11 cellular contexts compared by ENCODE assay signal in the genomic region with DNA sequence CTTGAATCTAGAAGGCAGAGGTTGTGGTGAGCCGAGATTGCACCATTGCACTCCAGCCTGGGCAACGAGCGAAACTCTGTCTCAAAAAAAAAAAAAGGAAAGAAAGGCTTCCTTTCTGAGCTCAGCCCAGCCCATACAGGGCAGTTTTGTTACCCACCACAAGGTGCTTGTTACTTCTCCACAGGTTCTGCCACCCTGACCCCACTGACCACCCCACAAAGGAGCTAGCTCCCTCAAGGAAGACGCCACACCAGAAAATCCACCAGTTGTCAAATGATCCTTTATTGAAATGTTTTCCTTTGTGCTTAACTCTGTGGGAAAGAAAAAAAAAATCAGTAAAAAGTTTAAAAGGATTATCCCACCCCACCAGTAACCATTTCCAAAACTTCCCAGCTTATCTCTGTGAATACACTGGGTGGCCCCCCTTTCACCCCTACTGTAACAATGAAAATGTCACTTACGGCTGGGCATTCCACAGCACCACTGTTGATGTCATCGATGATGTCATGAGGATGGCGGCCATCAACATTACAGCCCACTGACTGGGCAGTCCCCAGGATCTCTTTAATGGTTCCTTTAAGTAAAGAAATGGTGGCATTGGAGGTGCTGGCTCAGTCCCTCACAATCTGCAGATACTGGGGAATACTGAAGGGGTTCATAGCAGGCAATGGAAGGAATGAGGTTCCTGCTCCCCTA. TPM values are rescaled to one million over a fixed set of nuclear protein-coding genes. Genes with fewer than 3 reads are reported as not detected.
DNase-seq lines count a peak whose midpoint lies in the region; ATAC-seq and TF ChIP-seq lines count a peak whose summit lies in the region.
"Had no signal": no experiment of that assay in that cellular context is flagged by ENCODE, and none has a peak within 500 bp of the region (broad histone marks: within the 10 kb centered on the region; RNA-seq: fewer than 3 reads in every experiment).

No MANE protein-coding gene starts in this region.

- H3K4me2 ChIP-seq in OCI-LY7 (ENCODE audit: low read length) = peak overlapping the region; percentile 99

- H3K79me2 ChIP-seq in OCI-LY7 (ENCODE audit: insufficient read depth, low read depth, low read length) = peaks cover 42% of the 10 kb centered on the region

- peaks cover 36% of the 10 kb centered on the region for H4K20me1 ChIP-seq in OCI-LY7 (ENCODE audit: insufficient read depth, low read length)

- peaks cover 18% of the 10 kb centered on the region for H3K9me3 Mint-ChIP-seq in activated naive CD4-positive, alpha-beta T cell treated with anti-CD3 and anti-CD28 coated beads for 36 hours
- no peaks in the 10 kb centered on the region for H3K9me3 Mint-ChIP-seq in central memory CD8-positive, alpha-beta T cell
- H3K9me3 Mint-ChIP-seq: CD8-positive, alpha-beta T cell had no signal

- no peak for DNase-seq in activated naive CD4-positive, alpha-beta T cell treated with anti-CD3 and anti-CD28 coated beads for 36 hours
- DNase-seq in activated naive CD4-positive, alpha-beta T cell (lab: John Stamatoyannopoulos, UW) = no peak
- DNase-seq in OCI-LY7 (ENCODE audit: low spot score) = no peak
- no peak for DNase-seq in central memory CD8-positive, alpha-beta T cell (ENCODE audit: low spot score in 2 of 2)
- peak; percentile 44 for DNase-seq in stimulated activated CD8-positive, alpha-beta memory T cell treated with anti-CD3 and anti-CD28 coated beads, Interleukin-4, amount 100 ng/mL, for 48 hours
- DNase-seq in T-helper 1 cell = no peak
- DNase-seq in NCI-H524 (lab: John Stamatoyannopoulos, UW) = no peak
- DNase-seq: CD8-positive, alpha-beta T cell; Right ventricle myocardium superior had no signal

- BruUV-seq in OCI-LY7 (replicated peaks; lab: Mats Ljungman, UMichigan) = no TSS peak

- H3K4me3 Mint-ChIP-seq in activated naive CD4-positive, alpha-beta T cell treated with anti-CD3 and anti-CD28 coated beads for 36 hours = peak overlapping the region; percentile 89
- no peak overlapping the region for H3K4me3 Mint-ChIP-seq in central memory CD8-positive, alpha-beta T cell
- H3K4me3 Mint-ChIP-seq: CD8-positive, alpha-beta T cell had no signal

- H3K36me3 ChIP-seq in OCI-LY7 (ENCODE audit: insufficient read depth, low read length) = peaks cover 79% of the 10 kb centered on the region

- H3K27me3 Mint-ChIP-seq in activated naive CD4-positive, alpha-beta T cell treated with anti-CD3 and anti-CD28 coated beads for 36 hours (ENCODE audit: low read depth) = no peaks in the 10 kb centered on the region
- no peaks in the 10 kb centered on the region for H3K27me3 Mint-ChIP-seq in central memory CD8-positive, alpha-beta T cell

- H3K36me3 Mint-ChIP-seq in activated naive CD4-positive, alpha-beta T cell treated with anti-CD3 and anti-CD28 coated beads for 36 hours (ENCODE audit: low read depth) = peaks cover 79% of the 10 kb centered on the region
- H3K36me3 Mint-ChIP-seq in central memory CD8-positive, alpha-beta T cell (ENCODE audit: insufficient read depth) = peaks cover 79% of the 10 kb centered on the region

- peaks cover 29% of the 10 kb centered on the region for H3K4me1 ChIP-seq in OCI-LY7 (ENCODE audit: insufficient read depth, low read length, poor library complexity, severe bottlenecking)

- CTCF ChIA-PET in activated naive CD4-positive, alpha-beta T cell treated with anti-CD3 and anti-CD28 coated beads for 36 hours (lab: Charles Lee) = interaction anchor here (0.6 kb wide), 1 partner anchor 138 kb away, joined by 3 read pairs; no protein-coding TSS in a partner anchor
- CTCF ChIA-PET in OCI-LY7 (lab: Charles Lee; ENCODE audit: unreplicated experiment) = no interaction called here

- peaks cover 43% of the 10 kb centered on the region for H3K4me1 Mint-ChIP-seq in activated naive CD4-positive, alpha-beta T cell treated with anti-CD3 and anti-CD28 coated beads for 36 hours (ENCODE audit: low read depth)
- H3K4me1 Mint-ChIP-seq in central memory CD8-positive, alpha-beta T cell = peaks cover 42% of the 10 kb centered on the region

- H3K4me3 ChIP-seq in OCI-LY7 (ENCODE audit: low read depth, low read length, poor library complexity, severe bottlenecking) = peak overlapping the region; percentile 99
- H3K4me3 ChIP-seq: lung had no signal

- POLR2A ChIA-PET in OCI-LY7 (lab: Charles Lee) = interaction anchor here (0.5 to 0.9 kb wide), 4 partner anchors 14 to 985 kb away, joined by 3 to 7 read pairs (median 3); no protein-coding TSS in a partner anchor

- H2AFZ ChIP-seq in OCI-LY7 (ENCODE audit: low read length) = no peak overlapping the region

- intact Hi-C loops in activated naive CD4-positive, alpha-beta T cell treated with anti-CD3 and anti-CD28 coated beads for 36 hours (cut with micrococcal nuclease) = no loop called here
- intact Hi-C loops in OCI-LY7 (cut with micrococcal nuclease; ENCODE audit: unreplicated experiment) = loop anchor here (2.0 kb wide), 1 partner anchor 223 kb away; no protein-coding TSS in a partner anchor

- no peak for TF ChIP-seq CTCF in OCI-LY7 (conservative IDR thresholded peaks at IDR 0.05; ENCODE audit: low read length)

- H3K27ac ChIP-seq in OCI-LY7 (ENCODE audit: low read depth, low read length, poor library complexity, severe bottlenecking) = no peak overlapping the region

- H3K9me2 ChIP-seq in OCI-LY7 (ENCODE audit: insufficient read depth, low read length) = no peaks in the 10 kb centered on the region

- ATAC-seq in central memory CD8-positive, alpha-beta T cell (replicated peaks; ENCODE audit: extremely low read depth, poor library complexity, severe bottlenecking) = no peak
- ATAC-seq in HG03442 (IDR thresholded peaks at IDR 0.05; ENCODE audit: unreplicated experiment) = no peak
- ATAC-seq: CD8-positive, alpha-beta T cell had no signal

- peak overlapping the region; percentile 95 for H3K27ac Mint-ChIP-seq in activated naive CD4-positive, alpha-beta T cell treated with anti-CD3 and anti-CD28 coated beads for 36 hours
- peak overlapping the region; percentile 44 for H3K27ac Mint-ChIP-seq in central memory CD8-positive, alpha-beta T cell (ENCODE audit: low read depth)

- no peaks in the 10 kb centered on the region for H3K9me3 ChIP-seq in OCI-LY7 (ENCODE audit: low read length)

RNA-seq across cellular contexts. Expression of gene RPL12, which starts 3.6 kb away (rescaled TPM):
- 1,000 to 10,000 TPM; 3,038 to 3,119 TPM for total RNA-seq in activated naive CD4-positive, alpha-beta T cell treated with anti-CD3 and anti-CD28 coated beads for 36 hours
- 1,855 and 1,868 TPM in 2 replicates for total RNA-seq in OCI-LY7 (2014; rRNA removed; shearing (Covaris generic))
- 1,622 and 1,726 TPM in 2 replicates for total RNA-seq in OCI-LY7 (2022)

RNA-seq across cellular contexts. Expression of gene LRSAM1, which starts 3.7 kb away (rescaled TPM):
- total RNA-seq in activated naive CD4-positive, alpha-beta T cell treated with anti-CD3 and anti-CD28 coated beads for 36 hours = 1 to 10 TPM; 8.8 to 9.9 TPM
- 13.6 and 20.8 TPM in 2 replicates for total RNA-seq in OCI-LY7 (2014; rRNA removed; shearing (Covaris generic))
- total RNA-seq in OCI-LY7 (2022) = 32.2 and 34.1 TPM in 2 replicates

RNA-seq across cellular contexts. Expression of gene ZNF79, which starts 23.4 kb away (rescaled TPM):
- total RNA-seq in activated naive CD4-positive, alpha-beta T cell treated with anti-CD3 and anti-CD28 coated beads for 36 hours = 1 to 10 TPM; 7.9 to 8.1 TPM
- 14.1 and 14.9 TPM in 2 replicates for total RNA-seq in OCI-LY7 (2014; rRNA removed; shearing (Covaris generic))
- total RNA-seq in OCI-LY7 (2022) = 9.3 and 9.4 TPM in 2 replicates

RNA-seq across cellular contexts. Expression of gene SLC2A8, which starts 50.6 kb away (rescaled TPM):
- total RNA-seq in activated naive CD4-positive, alpha-beta T cell treated with anti-CD3 and anti-CD28 coated beads for 36 hours = 1 to 10 TPM; 3.4 TPM
- 5.6 and 11.9 TPM in 2 replicates for total RNA-seq in OCI-LY7 (2014; rRNA removed; shearing (Covaris generic))
- total RNA-seq in OCI-LY7 (2022) = 18.0 and 19.6 TPM in 2 replicates
